In genomic region chr1:204453141-204453772, GRCh38 we compare ENCODE assay signal across 9 cellular contexts. TPM values are rescaled to one million over a fixed set of nuclear protein-coding genes. Genes with fewer than 3 reads are reported as not detected.
A peak's percentile ranks its signal among the peaks of the same experiment; 100 is the strongest.
DNase-seq lines count a peak whose midpoint lies in the region; ATAC-seq and TF ChIP-seq lines count a peak whose summit lies in the region.
"Had no signal": no experiment of that assay in that cellular context is flagged by ENCODE, and none has a peak within 500 bp of the region (broad histone marks: within the 10 kb centered on the region; RNA-seq: fewer than 3 reads in every experiment).

No MANE protein-coding gene starts in this region.

- no peak overlapping the region for H3K4me3 Mint-ChIP-seq in Caco-2 (ENCODE audit: unreplicated experiment)

- H3K27me3 ChIP-seq in mucosa of stomach (ENCODE audit: control insufficient read depth, insufficient read depth, low read length) (no peaks in the 10 kb centered on the region), HAP-1 (ENCODE audit: low read depth) (no peaks in the 10 kb centered on the region), Caco-2 (replicated peaks; ENCODE audit: control insufficient read depth, insufficient read depth, low read length) (no peaks in the 10 kb centered on the region)

- no peaks in the 10 kb centered on the region for H3K27me3 Mint-ChIP-seq in Caco-2 (ENCODE audit: insufficient read depth, unreplicated experiment)

- intact Hi-C loops in Caco-2 (cut with micrococcal nuclease; ENCODE audit: unreplicated experiment) = no loop called here

- CTCF ChIA-PET in Caco-2 (lab: Charles Lee) = no interaction called here

- POLR2A ChIA-PET in Caco-2 (lab: Charles Lee) = no interaction called here

- H3K9me3 ChIP-seq in mucosa of stomach (ENCODE audit: control insufficient read depth, low read length) (no peaks in the 10 kb centered on the region), HAP-1 (no peaks in the 10 kb centered on the region), Caco-2 (no peaks in the 10 kb centered on the region)

- H3K4me1 ChIP-seq in mucosa of stomach (ENCODE audit: control insufficient read depth, insufficient read depth, low read length) (peaks cover 53% of the 10 kb centered on the region), HAP-1 (no peaks in the 10 kb centered on the region), Caco-2 (peaks cover 30% of the 10 kb centered on the region)

- H3K9me3 Mint-ChIP-seq in Caco-2 (ENCODE audit: unreplicated experiment) = no peaks in the 10 kb centered on the region

- H3K27ac Mint-ChIP-seq in Caco-2 (ENCODE audit: unreplicated experiment) = no peak overlapping the region

- H3K9ac ChIP-seq in mucosa of stomach (ENCODE audit: low read length) = peak overlapping the region; percentile 40
- H3K9ac ChIP-seq: KMS-11 had no signal

- H3K36me3 ChIP-seq in mucosa of stomach (ENCODE audit: control insufficient read depth, insufficient read depth, low read length) = peaks cover 7% of the 10 kb centered on the region
- H3K36me3 ChIP-seq in HAP-1 (replicated peaks) = peaks cover 3% of the 10 kb centered on the region
- no peaks in the 10 kb centered on the region for H3K36me3 ChIP-seq in Caco-2 (ENCODE audit: control insufficient read depth, insufficient read depth, low read length)

- ATAC-seq in GM19372 (IDR thresholded peaks at IDR 0.05; ENCODE audit: low read depth, unreplicated experiment) = peak; percentile 76
- peak; percentile 66 for ATAC-seq in HG03280 (IDR thresholded peaks at IDR 0.05; ENCODE audit: unreplicated experiment)

- peaks cover 7% of the 10 kb centered on the region for H3K4me1 Mint-ChIP-seq in Caco-2 (ENCODE audit: low read depth, unreplicated experiment)

- H3K36me3 Mint-ChIP-seq in Caco-2 (ENCODE audit: insufficient read depth, unreplicated experiment) = peaks cover 31% of the 10 kb centered on the region

- no TSS peak for BruUV-seq in Caco-2 (replicated peaks; lab: Mats Ljungman, UMichigan)

- TF ChIP-seq CTCF in foreskin fibroblast (IDR thresholded peaks at IDR 0.05; ENCODE audit: low read depth, low read length) (no peak), Caco-2 (IDR thresholded peaks at IDR 0.05; ENCODE audit: insufficient read depth in 1 of 2, low read depth in 1 of 2, low read length in 1 of 2, severe bottlenecking in 1 of 2, unreplicated experiment in 1 of 2) (no peak)

- H3K4me3 ChIP-seq in mucosa of stomach (ENCODE audit: low read length) (no peak overlapping the region), HAP-1 (no peak overlapping the region), foreskin fibroblast (ENCODE audit: low read depth in 1 of 2, low read length in 2 of 2) (no peak overlapping the region), Caco-2 (ENCODE audit: low read depth, low read length) (no peak overlapping the region)

- DNase-seq in activated CD8-positive, alpha-beta memory T cell treated with anti-CD3 and anti-CD28 coated beads, Interleukin-2, amount 50 U/mL, for 1 hour (ENCODE audit: extremely low read depth) = peak; percentile 47
- no peak for DNase-seq in HAP-1 (ENCODE audit: low spot score in 2 of 2)
- DNase-seq in foreskin fibroblast = no peak
- no peak for DNase-seq in Caco-2
- no peak for DNase-seq in globus pallidus (ENCODE audit: low spot score)

- in situ Hi-C loops in HAP-1 (cut with MboI; ENCODE audit: low sequenced_read_pairs) = no loop called here

RNA-seq across cellular contexts. Expression of gene PIK3C2B, which starts 41.3 kb away (rescaled TPM):
- total RNA-seq in Caco-2 (2022) = 24.7 and 28.5 TPM in 2 replicates

RNA-seq across cellular contexts. Expression of gene PPP1R15B, which starts 41.6 kb away (rescaled TPM):
- total RNA-seq in Caco-2 (2022) = 46.3 and 48.4 TPM in 2 replicates
